Comparison of ENCODE assay signal across 1 cellular context in the genomic region with DNA sequence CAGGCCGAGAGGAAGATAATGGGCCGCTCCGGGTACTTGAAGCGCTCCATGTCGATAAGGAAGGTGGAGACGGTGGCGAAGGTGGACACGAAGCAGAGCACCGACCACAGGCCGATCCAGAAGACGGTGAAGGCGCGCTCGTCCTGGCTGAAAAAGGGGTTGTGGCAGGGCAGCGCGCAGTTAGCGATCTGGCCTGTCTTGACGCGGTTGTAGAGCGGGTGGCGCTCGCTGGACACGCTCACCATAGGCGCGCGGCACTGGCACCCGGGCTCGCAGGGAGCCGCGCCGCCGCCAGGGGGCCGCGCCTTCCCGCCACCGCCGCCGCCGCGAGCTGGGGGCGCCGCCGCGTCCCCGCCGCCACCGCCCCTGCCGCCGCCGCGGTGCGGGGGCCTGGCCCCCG.
TF ChIP-seq lines count a peak whose summit lies in the region.

No MANE protein-coding gene starts in this region.

TF ChIP-seq in GM12878, 131 proteins besides CTCF, POLR2A, EP300 and RAD21 (continued from another document):
- TF ChIP-seq SREBF2 (IDR thresholded peaks at IDR 0.05; ENCODE audit: low read length) (no peak), RCOR1 (conservative IDR thresholded peaks at IDR 0.05; ENCODE audit: low read depth, low read length) (no peak), MYC (IDR thresholded peaks at IDR 0.05; ENCODE audit: insufficient read depth, insufficient read length, insufficient replicate concordance, low read length, severe bottlenecking) (no peak), BMI1 (IDR thresholded peaks at IDR 0.05; ENCODE audit: borderline replicate concordance) (no peak), GABPA (IDR thresholded peaks at IDR 0.05; ENCODE audit: low read depth) (no peak), SMARCA5 (IDR thresholded peaks at IDR 0.05) (no peak), PML (IDR thresholded peaks at IDR 0.05; ENCODE audit: low read length) (no peak), ZNF217 (IDR thresholded peaks at IDR 0.05) (no peak), SP1 (IDR thresholded peaks at IDR 0.05; ENCODE audit: low read depth, low read length) (no peak), ASH2L (IDR thresholded peaks at IDR 0.05; ENCODE audit: borderline replicate concordance, low read depth) (no peak), KAT2A (conservative IDR thresholded peaks at IDR 0.05; ENCODE audit: control insufficient read depth, low read depth, low read length) (no peak)
- TF ChIP-seq, protein P1, sequence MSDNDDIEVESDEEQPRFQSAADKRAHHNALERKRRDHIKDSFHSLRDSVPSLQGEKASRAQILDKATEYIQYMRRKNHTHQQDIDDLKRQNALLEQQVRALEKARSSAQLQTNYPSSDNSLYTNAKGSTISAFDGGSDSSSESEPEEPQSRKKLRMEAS (IDR thresholded peaks at IDR 0.05; ENCODE audit: low read depth, low read length) = no peak
- TF ChIP-seq, protein P2, sequence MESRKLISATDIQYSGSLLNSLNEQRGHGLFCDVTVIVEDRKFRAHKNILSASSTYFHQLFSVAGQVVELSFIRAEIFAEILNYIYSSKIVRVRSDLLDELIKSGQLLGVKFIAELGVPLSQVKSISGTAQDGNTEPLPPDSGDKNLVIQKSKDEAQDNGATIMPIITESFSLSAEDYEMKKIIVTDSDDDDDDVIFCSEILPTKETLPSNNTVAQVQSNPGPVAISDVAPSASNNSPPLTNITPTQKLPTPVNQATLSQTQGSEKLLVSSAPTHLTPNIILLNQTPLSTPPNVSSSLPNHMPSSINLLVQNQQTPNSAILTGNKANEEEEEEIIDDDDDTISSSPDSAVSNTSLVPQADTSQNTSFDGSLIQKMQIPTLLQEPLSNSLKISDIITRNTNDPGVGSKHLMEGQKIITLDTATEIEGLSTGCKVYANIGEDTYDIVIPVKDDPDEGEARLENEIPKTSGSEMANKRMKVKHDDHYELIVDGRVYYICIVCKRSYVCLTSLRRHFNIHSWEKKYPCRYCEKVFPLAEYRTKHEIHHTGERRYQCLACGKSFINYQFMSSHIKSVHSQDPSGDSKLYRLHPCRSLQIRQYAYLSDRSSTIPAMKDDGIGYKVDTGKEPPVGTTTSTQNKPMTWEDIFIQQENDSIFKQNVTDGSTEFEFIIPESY (IDR thresholded peaks at IDR 0.05) = no peak
- TF ChIP-seq, protein P3, sequence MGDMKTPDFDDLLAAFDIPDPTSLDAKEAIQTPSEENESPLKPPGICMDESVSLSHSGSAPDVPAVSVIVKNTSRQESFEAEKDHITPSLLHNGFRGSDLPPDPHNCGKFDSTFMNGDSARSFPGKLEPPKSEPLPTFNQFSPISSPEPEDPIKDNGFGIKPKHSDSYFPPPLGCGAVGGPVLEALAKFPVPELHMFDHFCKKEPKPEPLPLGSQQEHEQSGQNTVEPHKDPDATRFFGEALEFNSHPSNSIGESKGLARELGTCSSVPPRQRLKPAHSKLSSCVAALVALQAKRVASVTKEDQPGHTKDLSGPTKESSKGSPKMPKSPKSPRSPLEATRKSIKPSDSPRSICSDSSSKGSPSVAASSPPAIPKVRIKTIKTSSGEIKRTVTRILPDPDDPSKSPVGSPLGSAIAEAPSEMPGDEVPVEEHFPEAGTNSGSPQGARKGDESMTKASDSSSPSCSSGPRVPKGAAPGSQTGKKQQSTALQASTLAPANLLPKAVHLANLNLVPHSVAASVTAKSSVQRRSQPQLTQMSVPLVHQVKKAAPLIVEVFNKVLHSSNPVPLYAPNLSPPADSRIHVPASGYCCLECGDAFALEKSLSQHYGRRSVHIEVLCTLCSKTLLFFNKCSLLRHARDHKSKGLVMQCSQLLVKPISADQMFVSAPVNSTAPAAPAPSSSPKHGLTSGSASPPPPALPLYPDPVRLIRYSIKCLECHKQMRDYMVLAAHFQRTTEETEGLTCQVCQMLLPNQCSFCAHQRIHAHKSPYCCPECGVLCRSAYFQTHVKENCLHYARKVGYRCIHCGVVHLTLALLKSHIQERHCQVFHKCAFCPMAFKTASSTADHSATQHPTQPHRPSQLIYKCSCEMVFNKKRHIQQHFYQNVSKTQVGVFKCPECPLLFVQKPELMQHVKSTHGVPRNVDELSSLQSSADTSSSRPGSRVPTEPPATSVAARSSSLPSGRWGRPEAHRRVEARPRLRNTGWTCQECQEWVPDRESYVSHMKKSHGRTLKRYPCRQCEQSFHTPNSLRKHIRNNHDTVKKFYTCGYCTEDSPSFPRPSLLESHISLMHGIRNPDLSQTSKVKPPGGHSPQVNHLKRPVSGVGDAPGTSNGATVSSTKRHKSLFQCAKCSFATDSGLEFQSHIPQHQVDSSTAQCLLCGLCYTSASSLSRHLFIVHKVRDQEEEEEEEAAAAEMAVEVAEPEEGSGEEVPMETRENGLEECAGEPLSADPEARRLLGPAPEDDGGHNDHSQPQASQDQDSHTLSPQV (IDR thresholded peaks at IDR 0.05) = no peak
- TF ChIP-seq, protein P4, sequence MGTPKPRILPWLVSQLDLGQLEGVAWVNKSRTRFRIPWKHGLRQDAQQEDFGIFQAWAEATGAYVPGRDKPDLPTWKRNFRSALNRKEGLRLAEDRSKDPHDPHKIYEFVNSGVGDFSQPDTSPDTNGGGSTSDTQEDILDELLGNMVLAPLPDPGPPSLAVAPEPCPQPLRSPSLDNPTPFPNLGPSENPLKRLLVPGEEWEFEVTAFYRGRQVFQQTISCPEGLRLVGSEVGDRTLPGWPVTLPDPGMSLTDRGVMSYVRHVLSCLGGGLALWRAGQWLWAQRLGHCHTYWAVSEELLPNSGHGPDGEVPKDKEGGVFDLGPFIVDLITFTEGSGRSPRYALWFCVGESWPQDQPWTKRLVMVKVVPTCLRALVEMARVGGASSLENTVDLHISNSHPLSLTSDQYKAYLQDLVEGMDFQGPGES (IDR thresholded peaks at IDR 0.05) = no peak
